Comparison of ENCODE assay signal across 8 cellular contexts in genomic region chr17:51778842-51779241, GRCh38.
"Had no signal": no experiment of that assay in that cellular context is flagged by ENCODE, and none has a peak within 500 bp of the region (broad histone marks: within the 10 kb centered on the region; RNA-seq: fewer than 3 reads in every experiment).

No MANE protein-coding gene starts in this region.

- H3K4me3 Mint-ChIP-seq: H9, IgD-negative memory B cell had no signal

- H3K9me3 Mint-ChIP-seq: H9 had no signal

- H3K27me3 Mint-ChIP-seq: IgD-negative memory B cell had no signal

- ATAC-seq: HepG2 had no signal

- DNase-seq: GM23248, GOT3, H9, HCEC 1CT, Karpas-422, KBM-7 had no signal

- H3K27ac Mint-ChIP-seq: IgD-negative memory B cell had no signal

- H3K4me1 Mint-ChIP-seq: H9 had no signal
